23 cellular contexts compared by ENCODE assay signal in the genomic region with DNA sequence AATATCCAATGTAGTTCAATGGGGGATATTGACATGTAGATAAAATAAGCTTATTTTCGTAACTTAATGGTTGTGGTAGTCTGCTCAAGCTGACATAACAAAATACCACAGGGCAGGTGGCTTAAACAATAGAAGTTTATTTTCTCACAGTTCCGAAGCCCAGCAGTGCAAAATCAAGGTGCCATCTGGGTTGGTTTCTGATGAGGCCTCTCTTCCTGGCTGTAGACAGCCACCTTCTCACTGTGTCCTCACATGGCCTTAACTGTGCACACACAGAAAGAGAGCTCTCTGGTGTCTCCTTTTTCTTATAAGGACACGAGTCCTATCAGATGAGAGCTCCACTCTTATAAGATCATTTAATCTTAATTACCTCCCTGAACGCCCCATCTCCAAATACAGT.
DNase-seq lines count a peak whose midpoint lies in the region; ATAC-seq, FAIRE-seq and TF ChIP-seq lines count a peak whose summit lies in the region.
"Had no signal": no experiment of that assay in that cellular context is flagged by ENCODE, and none has a peak within 500 bp of the region (broad histone marks: within the 10 kb centered on the region; RNA-seq: fewer than 3 reads in every experiment).

No MANE protein-coding gene starts in this region.

- H3K4me3 ChIP-seq in dorsolateral prefrontal cortex = peak overlapping the region in 1 of 59 donors; percentile 1
- H3K4me3 ChIP-seq: skin epidermis, suprapubic skin had no signal

- H3K27ac ChIP-seq in dorsolateral prefrontal cortex (peak overlapping the region in 57 of 59 donors; percentile 4 to 90 (median 79)), temporal lobe (ENCODE audit: low read depth, low read length) (peak overlapping the region; percentile 54)

- H3K4me1 Mint-ChIP-seq in activated CD4-positive, alpha-beta T cell treated with anti-CD3 and anti-CD28 coated beads, Interleukin-2, amount 10 ng/mL, durations not matched to agents 7 days and 5 days = no peaks in the 10 kb centered on the region
- H3K4me1 Mint-ChIP-seq: activated CD4-positive, alpha-beta T cell treated with anti-CD3 and anti-CD28 coated beads for 36 hours; activated CD8-positive, alpha-beta memory T cell treated with anti-CD3 and anti-CD28 coated beads, Interleukin-2, amount 10 ng/mL, durations not matched to agents 7 days and 5 days; activated T-helper 17 cell treated with anti-CD3 and anti-CD28 coated beads, Interleukin-2, amount 50 U/mL, for 72 hours; CD4-positive, CD25-positive, alpha-beta regulatory T cell had no signal

- POLR2A ChIA-PET in activated CD4-positive, alpha-beta T cell treated with anti-CD3 and anti-CD28 coated beads, Interleukin-2, amount 10 ng/mL, durations not matched to agents 7 days and 5 days (lab: Charles Lee) = no interaction called here

- DNase-seq in NCI-H2171 treated with DMSO at 0.1 percent for 48 hours (lab: John Stamatoyannopoulos, UW) = peak; percentile 62
- no peak for DNase-seq in NCI-H2171 (lab: John Stamatoyannopoulos, UW)
- peak; percentile 60 for DNase-seq in NCI-H1694 (lab: John Stamatoyannopoulos, UW)
- DNase-seq in dorsolateral prefrontal cortex = no peak
- DNase-seq in HTR-8/SVneo (ENCODE audit: insufficient read length, low spot score) = no peak
- no peak for DNase-seq in activated CD4-positive, alpha-beta T cell treated with anti-CD3 and anti-CD28 coated beads, Interleukin-2, amount 10 ng/mL, durations not matched to agents 7 days and 5 days
- DNase-seq: ACHN; activated CD4-positive, alpha-beta T cell treated with anti-CD3 and anti-CD28 coated beads for 36 hours; activated CD8-positive, alpha-beta memory T cell treated with anti-CD3 and anti-CD28 coated beads, Interleukin-2, amount 10 ng/mL, durations not matched to agents 7 days and 5 days; CD4-positive, CD25-positive, alpha-beta regulatory T cell; DMS79 treated with DMSO at 0.1 percent for 48 hours; effector memory CD4-positive, alpha-beta T cell; naive B cell; NCI-H187; NCI-H526; posterior cingulate gyrus; stimulated activated CD4-positive, alpha-beta T cell treated with anti-CD3 and anti-CD28 coated beads, Interleukin-4, amount 100 ng/mL, for 1 hour had no signal

- no peak for ATAC-seq in GM21447 (IDR thresholded peaks at IDR 0.05; ENCODE audit: unreplicated experiment)
- ATAC-seq: activated CD4-positive, alpha-beta T cell treated with anti-CD3 and anti-CD28 coated beads for 36 hours; activated CD8-positive, alpha-beta memory T cell treated with anti-CD3 and anti-CD28 coated beads, Interleukin-2, amount 10 ng/mL, durations not matched to agents 7 days and 5 days; activated T-helper 17 cell treated with anti-CD3 and anti-CD28 coated beads, Interleukin-2, amount 50 U/mL, for 72 hours had no signal

- TF ChIP-seq CTCF in dorsolateral prefrontal cortex (IDR thresholded peaks at IDR 0.05 in 54 of 56, conservative IDR thresholded peaks at IDR 0.05 in 2 of 56; ENCODE audit: low read depth in 1 of 56, partially characterized antibody in 56 of 56) = no peak

- intact Hi-C loops in dorsolateral prefrontal cortex (cut with DNase I) = no loop called here

- no peaks in the 10 kb centered on the region for H3K9me3 Mint-ChIP-seq in activated CD4-positive, alpha-beta T cell treated with anti-CD3 and anti-CD28 coated beads, Interleukin-2, amount 10 ng/mL, durations not matched to agents 7 days and 5 days
- H3K9me3 Mint-ChIP-seq: activated T-helper 17 cell treated with anti-CD3 and anti-CD28 coated beads, Interleukin-2, amount 50 U/mL, for 72 hours; naive B cell had no signal

- no peaks in the 10 kb centered on the region for H3K27me3 ChIP-seq in dorsolateral prefrontal cortex
- H3K27me3 ChIP-seq: suprapubic skin had no signal

- peaks cover 7% of the 10 kb centered on the region for H3K27me3 Mint-ChIP-seq in activated CD4-positive, alpha-beta T cell treated with anti-CD3 and anti-CD28 coated beads, Interleukin-2, amount 10 ng/mL, durations not matched to agents 7 days and 5 days
- H3K27me3 Mint-ChIP-seq: activated T-helper 17 cell treated with anti-CD3 and anti-CD28 coated beads, Interleukin-2, amount 50 U/mL, for 72 hours; naive B cell had no signal

- no peak for FAIRE-seq in HTR-8/SVneo (lab: Jason Lieb, UNC)
- FAIRE-seq: RCC 7860 had no signal

- H3K27ac Mint-ChIP-seq in activated CD4-positive, alpha-beta T cell treated with anti-CD3 and anti-CD28 coated beads, Interleukin-2, amount 10 ng/mL, durations not matched to agents 7 days and 5 days = no peak overlapping the region
- H3K27ac Mint-ChIP-seq: activated CD4-positive, alpha-beta T cell treated with anti-CD3 and anti-CD28 coated beads for 36 hours; activated CD8-positive, alpha-beta memory T cell treated with anti-CD3 and anti-CD28 coated beads, Interleukin-2, amount 10 ng/mL, durations not matched to agents 7 days and 5 days; activated T-helper 17 cell treated with anti-CD3 and anti-CD28 coated beads, Interleukin-2, amount 50 U/mL, for 72 hours; CD4-positive, CD25-positive, alpha-beta regulatory T cell had no signal

- H3K4me3 Mint-ChIP-seq in activated CD4-positive, alpha-beta T cell treated with anti-CD3 and anti-CD28 coated beads, Interleukin-2, amount 10 ng/mL, durations not matched to agents 7 days and 5 days = no peak overlapping the region
- H3K4me3 Mint-ChIP-seq: activated CD4-positive, alpha-beta T cell treated with anti-CD3 and anti-CD28 coated beads for 36 hours; activated CD8-positive, alpha-beta memory T cell treated with anti-CD3 and anti-CD28 coated beads, Interleukin-2, amount 10 ng/mL, durations not matched to agents 7 days and 5 days; activated T-helper 17 cell treated with anti-CD3 and anti-CD28 coated beads, Interleukin-2, amount 50 U/mL, for 72 hours; CD4-positive, CD25-positive, alpha-beta regulatory T cell; naive B cell had no signal

- H3K36me3 Mint-ChIP-seq in activated CD4-positive, alpha-beta T cell treated with anti-CD3 and anti-CD28 coated beads, Interleukin-2, amount 10 ng/mL, durations not matched to agents 7 days and 5 days (ENCODE audit: low read depth) = no peaks in the 10 kb centered on the region
- H3K36me3 Mint-ChIP-seq: activated CD8-positive, alpha-beta memory T cell treated with anti-CD3 and anti-CD28 coated beads, Interleukin-2, amount 10 ng/mL, durations not matched to agents 7 days and 5 days; CD4-positive, CD25-positive, alpha-beta regulatory T cell; naive B cell had no signal

- CTCF ChIA-PET in activated CD4-positive, alpha-beta T cell treated with anti-CD3 and anti-CD28 coated beads, Interleukin-2, amount 10 ng/mL, durations not matched to agents 7 days and 5 days (lab: Charles Lee) = no interaction called here

Comparison
In these comparisons a context has a peak if more than half of its experiments do, and no peak if none do; other contexts are left out.
1. DNase-seq: peak in NCI-H2171 treated with DMSO at 0.1 percent for 48 hours (single experiment) and NCI-H1694 (single experiment); none in NCI-H2171 (single experiment), dorsolateral prefrontal cortex (0 of 10), HTR-8/SVneo (single experiment) and activated CD4-positive, alpha-beta T cell treated with anti-CD3 and anti-CD28 coated beads, Interleukin-2, amount 10 ng/mL, durations not matched to agents 7 days and 5 days (single experiment).